In genomic region chr5:68216737-68217231, GRCh38 we compare ENCODE assay signal across 8 cellular contexts. TPM values are rescaled to one million over a fixed set of nuclear protein-coding genes. Genes with fewer than 3 reads are reported as not detected.
DNase-seq lines count a peak whose midpoint lies in the region; ATAC-seq, FAIRE-seq and TF ChIP-seq lines count a peak whose summit lies in the region.

No MANE protein-coding gene starts in this region.

- peak; percentile 41 for FAIRE-seq in GM12891 (lab: Jason Lieb, UNC)

- TF ChIP-seq POLR2A in GM12891 (IDR thresholded peaks at IDR 0.05; ENCODE audit: low read depth, low read length) = no peak

- peak overlapping the region; percentile 76 for H3K27ac Mint-ChIP-seq in activated T-helper 1 cell treated with anti-CD3 and anti-CD28 coated beads, Interleukin-12 subunit alpha, Interleukin-12 subunit beta, Interleukin-2, Interleukin-4 antibody, amounts not matched to agents 30 ng/mL and 10 ng/mL and 1 ng/mL, durations not matched to agents 14 hours and 24 hours and 36 hours
- peak overlapping the region; percentile 85 for H3K27ac Mint-ChIP-seq in stimulated activated effector memory CD8-positive, alpha-beta T cell treated with anti-CD3 and anti-CD28 coated beads, Interleukin-12 subunit alpha, Interleukin-12 subunit beta, amount 100 ng/mL, for 72 hours

- no peaks in the 10 kb centered on the region for H3K9me3 ChIP-seq in iPS-18a (ENCODE audit: control insufficient read depth, low read depth, low read length)

- H3K4me3 ChIP-seq in ACC112 (ENCODE audit: low read depth, low read length) (peak overlapping the region; percentile 89), iPS-18a (ENCODE audit: low read length) (peak overlapping the region; percentile 89)

- H3K27me3 Mint-ChIP-seq in activated T-helper 1 cell treated with anti-CD3 and anti-CD28 coated beads, Interleukin-12 subunit alpha, Interleukin-12 subunit beta, Interleukin-2, Interleukin-4 antibody, amounts not matched to agents 30 ng/mL and 10 ng/mL and 1 ng/mL, durations not matched to agents 14 hours and 24 hours and 36 hours (ENCODE audit: insufficient read depth) = no peaks in the 10 kb centered on the region

- peaks cover 15% of the 10 kb centered on the region for H3K4me1 ChIP-seq in ACC112 (ENCODE audit: control insufficient read depth, insufficient read depth, low read length, unreplicated experiment)
- H3K4me1 ChIP-seq in iPS-18a (ENCODE audit: control insufficient read depth, low read depth, low read length) = peaks cover 21% of the 10 kb centered on the region

- H3K27ac ChIP-seq in ACC112 (ENCODE audit: low read depth, low read length) (peak overlapping the region; percentile 40), iPS-18a (ENCODE audit: low read length) (no peak overlapping the region)

- H3K36me3 ChIP-seq in ACC112 (ENCODE audit: insufficient read depth, low read length) (peaks cover 4% of the 10 kb centered on the region; the same call in 1 of the 2 replicates), iPS-18a (ENCODE audit: control insufficient read depth, low read depth, low read length) (no peaks in the 10 kb centered on the region)

- peaks cover 22% of the 10 kb centered on the region for H3K36me3 Mint-ChIP-seq in activated T-helper 1 cell treated with anti-CD3 and anti-CD28 coated beads, Interleukin-12 subunit alpha, Interleukin-12 subunit beta, Interleukin-2, Interleukin-4 antibody, amounts not matched to agents 30 ng/mL and 10 ng/mL and 1 ng/mL, durations not matched to agents 14 hours and 24 hours and 36 hours (ENCODE audit: low read depth)
- peaks cover 21% of the 10 kb centered on the region for H3K36me3 Mint-ChIP-seq in stimulated activated effector memory CD8-positive, alpha-beta T cell treated with anti-CD3 and anti-CD28 coated beads, Interleukin-12 subunit alpha, Interleukin-12 subunit beta, amount 100 ng/mL, for 72 hours

- H2AFZ ChIP-seq in ACC112 (ENCODE audit: low read length, unreplicated experiment) = peak overlapping the region; percentile 76

- ATAC-seq in HG03135 (IDR thresholded peaks at IDR 0.05; ENCODE audit: unreplicated experiment) = peak; percentile 4
- ATAC-seq in stimulated activated effector memory CD8-positive, alpha-beta T cell treated with anti-CD3 and anti-CD28 coated beads, Interleukin-12 subunit alpha, Interleukin-12 subunit beta, amount 100 ng/mL, for 72 hours = no peak

- peaks cover 54% of the 10 kb centered on the region for H3K79me2 ChIP-seq in ACC112 (ENCODE audit: control insufficient read depth, insufficient read depth, low read length, unreplicated experiment)

- H3K9me3 Mint-ChIP-seq in activated T-helper 1 cell treated with anti-CD3 and anti-CD28 coated beads, Interleukin-12 subunit alpha, Interleukin-12 subunit beta, Interleukin-2, Interleukin-4 antibody, amounts not matched to agents 30 ng/mL and 10 ng/mL and 1 ng/mL, durations not matched to agents 14 hours and 24 hours and 36 hours = peaks cover 5% of the 10 kb centered on the region
- no peaks in the 10 kb centered on the region for H3K9me3 Mint-ChIP-seq in stimulated activated effector memory CD8-positive, alpha-beta T cell treated with anti-CD3 and anti-CD28 coated beads, Interleukin-12 subunit alpha, Interleukin-12 subunit beta, amount 100 ng/mL, for 72 hours

- H3K27me3 ChIP-seq in ACC112 (ENCODE audit: insufficient read depth, low read length) = no peaks in the 10 kb centered on the region
- peaks cover 39% of the 10 kb centered on the region for H3K27me3 ChIP-seq in iPS-18a (ENCODE audit: control insufficient read depth, insufficient read depth, low read length)

- H3K4me3 Mint-ChIP-seq in activated T-helper 1 cell treated with anti-CD3 and anti-CD28 coated beads, Interleukin-12 subunit alpha, Interleukin-12 subunit beta, Interleukin-2, Interleukin-4 antibody, amounts not matched to agents 30 ng/mL and 10 ng/mL and 1 ng/mL, durations not matched to agents 14 hours and 24 hours and 36 hours = peak overlapping the region; percentile 84
- peak overlapping the region; percentile 83 for H3K4me3 Mint-ChIP-seq in stimulated activated effector memory CD8-positive, alpha-beta T cell treated with anti-CD3 and anti-CD28 coated beads, Interleukin-12 subunit alpha, Interleukin-12 subunit beta, amount 100 ng/mL, for 72 hours

- peaks cover 37% of the 10 kb centered on the region for H3K4me1 Mint-ChIP-seq in activated T-helper 1 cell treated with anti-CD3 and anti-CD28 coated beads, Interleukin-12 subunit alpha, Interleukin-12 subunit beta, Interleukin-2, Interleukin-4 antibody, amounts not matched to agents 30 ng/mL and 10 ng/mL and 1 ng/mL, durations not matched to agents 14 hours and 24 hours and 36 hours (ENCODE audit: low read depth)
- H3K4me1 Mint-ChIP-seq in stimulated activated effector memory CD8-positive, alpha-beta T cell treated with anti-CD3 and anti-CD28 coated beads, Interleukin-12 subunit alpha, Interleukin-12 subunit beta, amount 100 ng/mL, for 72 hours = peaks cover 39% of the 10 kb centered on the region

- H3K9ac ChIP-seq in iPS-18a (ENCODE audit: low read length) = peak overlapping the region; percentile 53

- DNase-seq in GM12891 (ENCODE audit: insufficient read length, low spot score) (no peak), NCI-H1048 (lab: John Stamatoyannopoulos, UW) (no peak), LoVo (ENCODE audit: low spot score) (no peak)
- no peak for DNase-seq in activated T-helper 1 cell treated with anti-CD3 and anti-CD28 coated beads, Interleukin-12 subunit alpha, Interleukin-12 subunit beta, Interleukin-2, Interleukin-4 antibody, amounts not matched to agents 30 ng/mL and 10 ng/mL and 1 ng/mL, durations not matched to agents 14 hours and 24 hours and 36 hours (ENCODE audit: low spot score)
- DNase-seq in stimulated activated effector memory CD8-positive, alpha-beta T cell treated with anti-CD3 and anti-CD28 coated beads, Interleukin-12 subunit alpha, Interleukin-12 subunit beta, amount 100 ng/mL, for 72 hours (ENCODE audit: low spot score in 2 of 2) = no peak

- intact Hi-C loops in activated T-helper 1 cell treated with anti-CD3 and anti-CD28 coated beads, Interleukin-12 subunit alpha, Interleukin-12 subunit beta, Interleukin-2, Interleukin-4 antibody, amounts not matched to agents 30 ng/mL and 10 ng/mL and 1 ng/mL, durations not matched to agents 14 hours and 24 hours and 36 hours (cut with micrococcal nuclease) = loop anchor here (1.0 to 5.0 kb wide), 3 partner anchors 1001 to 1212 kb away; a partner anchor contains a TSS

TF ChIP-seq in GM12891, 5 proteins besides CTCF, POLR2A, EP300 and RAD21:
- no peak for TF ChIP-seq SPI1 (IDR thresholded peaks at IDR 0.05; ENCODE audit: low read depth, low read length)
- no peak for TF ChIP-seq PAX5 (IDR thresholded peaks at IDR 0.05; ENCODE audit: insufficient read depth, low read length, severe bottlenecking)
- TF ChIP-seq POU2F2 (IDR thresholded peaks at IDR 0.05; ENCODE audit: low read depth, low read length) = no peak
- no peak for TF ChIP-seq TAF1 (IDR thresholded peaks at IDR 0.05; ENCODE audit: low read depth, low read length)
- TF ChIP-seq POLR2AphosphoS5 (IDR thresholded peaks at IDR 0.05; ENCODE audit: low read depth, low read length) = no peak
TF ChIP-seq in GM12891: peak in this region for 0.

RNA-seq across cellular contexts. Expression of gene PIK3R1, which starts 1.2 kb away (rescaled TPM):
- polyA plus RNA-seq in GM12891 (2012; ENCODE audit: low read depth, missing spikeins) = 16.1 TPM
- total RNA-seq in activated T-helper 1 cell treated with anti-CD3 and anti-CD28 coated beads, Interleukin-12 subunit alpha, Interleukin-12 subunit beta, Interleukin-2, Interleukin-4 antibody, amounts not matched to agents 30 ng/mL and 10 ng/mL and 1 ng/mL, durations not matched to agents 14 hours and 24 hours and 36 hours = 43.3 and 46.2 TPM in 2 replicates
